Comparison of ENCODE assay signal across 23 cellular contexts in the genomic region with DNA sequence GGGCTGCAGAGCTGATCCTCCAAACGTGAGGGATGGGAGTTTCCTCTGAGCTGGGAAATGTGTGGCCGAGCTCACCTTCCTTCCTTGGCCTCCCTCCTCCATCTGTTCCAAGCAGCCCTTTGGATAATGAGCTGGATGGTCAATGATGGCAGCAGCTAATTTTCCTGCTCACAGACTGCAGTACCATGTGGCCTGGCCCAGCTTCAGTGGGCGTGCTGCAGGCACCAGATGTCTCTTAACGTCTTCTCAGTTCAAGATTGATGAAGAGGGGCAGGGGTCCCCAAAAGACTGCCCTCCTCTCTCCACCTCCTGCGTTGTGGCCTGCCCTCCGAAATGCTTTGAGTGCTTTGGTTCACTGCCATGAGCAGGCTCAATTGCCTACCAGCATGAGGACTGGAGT.
DNase-seq lines count a peak whose midpoint lies in the region; ATAC-seq, FAIRE-seq and TF ChIP-seq lines count a peak whose summit lies in the region.
"Had no signal": no experiment of that assay in that cellular context is flagged by ENCODE, and none has a peak within 500 bp of the region (broad histone marks: within the 10 kb centered on the region; RNA-seq: fewer than 3 reads in every experiment).

No MANE protein-coding gene starts in this region.

- no peak overlapping the region for H4K91ac ChIP-seq in H1 (replicated peaks; ENCODE audit: insufficient read length, low read length)
- no peak overlapping the region for H4K91ac ChIP-seq in trophoblast cell (ENCODE audit: low read depth, low read length)

- H3K36me3 ChIP-seq in GM23338 (ENCODE audit: insufficient read depth) (no peaks in the 10 kb centered on the region), H1 (ENCODE audit: control insufficient read depth in 2 of 4, insufficient read depth in 4 of 4, low read length in 3 of 4) (no peaks in the 10 kb centered on the region), trophoblast cell (ENCODE audit: control insufficient read depth in 1 of 2, insufficient read depth in 2 of 2, low read length in 2 of 2) (no peaks in the 10 kb centered on the region), suprapubic skin (no peaks in the 10 kb centered on the region)

- H2AK5ac ChIP-seq in H1 (ENCODE audit: low read depth, low read length) = no peak overlapping the region
- H2AK5ac ChIP-seq in trophoblast cell (ENCODE audit: low read length) = no peak overlapping the region

- H3K79me1 ChIP-seq in H1 (ENCODE audit: low read depth, low read length) (no peaks in the 10 kb centered on the region), trophoblast cell (ENCODE audit: low read length) (no peaks in the 10 kb centered on the region)

- TF ChIP-seq RAD21 in H1 (IDR thresholded peaks at IDR 0.05 in 1 of 2, conservative IDR thresholded peaks at IDR 0.05 in 1 of 2; ENCODE audit: low read depth in 2 of 2, low read length in 2 of 2) = no peak

- H3K27ac ChIP-seq in GM23338 (ENCODE audit: low read depth) = no peak overlapping the region
- H3K27ac ChIP-seq in H1 (ENCODE audit: low read depth, low read length) = no peak overlapping the region
- H3K27ac ChIP-seq in trophoblast cell (ENCODE audit: low read depth, low read length) = no peak overlapping the region
- no peak overlapping the region for H3K27ac ChIP-seq in suprapubic skin
- H3K27ac ChIP-seq: A549, KMS-11 had no signal

- H3K23ac ChIP-seq in H1 (ENCODE audit: insufficient read length) (no peak overlapping the region), trophoblast cell (ENCODE audit: low read length) (no peak overlapping the region)

- H4K12ac ChIP-seq in trophoblast cell (ENCODE audit: low read depth, low read length) = no peak overlapping the region

- ATAC-seq in GM23338 (no peak), HG03280 (IDR thresholded peaks at IDR 0.05; ENCODE audit: unreplicated experiment) (no peak)
- ATAC-seq: A549, Panc1 had no signal

- no peak overlapping the region for H4K5ac ChIP-seq in H1 (ENCODE audit: insufficient read length, low read depth, low read length)

- FAIRE-seq in H1 (lab: Jason Lieb, UNC) = no peak
- FAIRE-seq: A549, GM12891 had no signal

- 86% methylated on average over 6 of the region's 6 CpGs; no CpG with 5 or more reads in 1 of the 2 experiments for WGBS in H1 (ENCODE audit: extremely low coverage in 1 of 2, insufficient coverage in 1 of 2, insufficient read length in 1 of 2, insufficient replicate concordance in 2 of 2, low coverage in 1 of 2, low lambda C conversion rate in 2 of 2, missing lambda C conversion rate in 1 of 2), 2 experiments
- no CpG with 5 or more reads among the region's 6 CpGs for WGBS in trophoblast cell (ENCODE audit: extremely low coverage, insufficient coverage, insufficient read length)
- WGBS in suprapubic skin = 54% methylated on average over 6 of the region's 6 CpGs

- no peak overlapping the region for H3K4me3 Mint-ChIP-seq in GM23338
- H3K4me3 Mint-ChIP-seq: B cell had no signal

- H3K27ac Mint-ChIP-seq in GM23338 = no peak overlapping the region
- H3K27ac Mint-ChIP-seq: B cell had no signal

- H3K56ac ChIP-seq in H1 (replicated peaks; ENCODE audit: insufficient read length, low read depth, low read length) = no peak overlapping the region

- TF ChIP-seq EP300 in H1 (IDR thresholded peaks at IDR 0.05; ENCODE audit: borderline replicate concordance in 1 of 2, low read depth in 2 of 2, low read length in 2 of 2) (no peak), suprapubic skin (IDR thresholded peaks at IDR 0.05) (no peak)

- no peaks in the 10 kb centered on the region; the same call in 2 of the 3 replicates for H3K36me3 Mint-ChIP-seq in GM23338 (ENCODE audit: low read depth)

- H2AFZ ChIP-seq in GM23338 (peak overlapping the region; percentile 38; the same call in 1 of the 2 replicates), H1 (ENCODE audit: low read length) (no peak overlapping the region), trophoblast cell (ENCODE audit: insufficient read depth, low read length, poor library complexity) (no peak overlapping the region)

- no peak overlapping the region for H3K9ac ChIP-seq in H1 (replicated peaks in 1 of 4; ENCODE audit: extremely low read depth in 1 of 4, low read depth in 3 of 4, low read length in 3 of 4)
- H3K9ac ChIP-seq in trophoblast cell (ENCODE audit: low read length) = no peak overlapping the region
- H3K9ac ChIP-seq: KMS-11, SK-N-SH had no signal

- no peaks in the 10 kb centered on the region; the same call in 1 of the 2 replicates for H3K23me2 ChIP-seq in H1 (ENCODE audit: low read depth, low read length)

- H3K9me2 ChIP-seq in GM23338 (ENCODE audit: insufficient read depth) = no peaks in the 10 kb centered on the region
- H3K9me2 ChIP-seq: SK-N-SH had no signal

- H2BK120ac ChIP-seq in H1 (replicated peaks; ENCODE audit: low read depth, low read length) (no peak overlapping the region), trophoblast cell (ENCODE audit: insufficient read depth, low read length, poor library complexity) (no peak overlapping the region)

- H2BK20ac ChIP-seq in H1 (ENCODE audit: low read length) = no peak overlapping the region

- CTCF ChIA-PET in H1 (lab: Charles Lee; ENCODE audit: partially characterized antibody) = interaction anchor here (0.6 to 1.5 kb wide), 3 partner anchors 34 to 1043 kb away, joined by 3 to 4 read pairs (median 3); no protein-coding TSS in a partner anchor

- no peak overlapping the region for H3K4me3 ChIP-seq in GM23338
- no peak overlapping the region for H3K4me3 ChIP-seq in H1 (ENCODE audit: extremely low read depth in 1 of 4, insufficient read depth in 2 of 4, low read depth in 3 of 4, low read length in 4 of 4)
- H3K4me3 ChIP-seq in trophoblast cell (ENCODE audit: low read depth, low read length) = peak overlapping the region; percentile 11
- H3K4me3 ChIP-seq in suprapubic skin = no peak overlapping the region
- H3K4me3 ChIP-seq: A549 had no signal

- POLR2A ChIA-PET in H1 (lab: Charles Lee; ENCODE audit: partially characterized antibody) = interaction anchor here (1.4 kb wide), 1 partner anchor 551 kb away, joined by 3 read pairs; no protein-coding TSS in a partner anchor

- peaks cover 38% of the 10 kb centered on the region for H3F3A ChIP-seq in GM23338 (replicated peaks; ENCODE audit: low read depth)

- no peak overlapping the region for H3K14ac ChIP-seq in H1 (ENCODE audit: insufficient read length)
- H3K14ac ChIP-seq in trophoblast cell (ENCODE audit: low read length) = no peak overlapping the region

- 0 out of 3 replicates have a peak, but pooled peaks cover 3% of the 10 kb centered on the region for H3K9me3 Mint-ChIP-seq in GM23338

- H3K18ac ChIP-seq in H1 (ENCODE audit: extremely low read depth, low read length) (no peak overlapping the region), trophoblast cell (ENCODE audit: low read length) (no peak overlapping the region)

- no peak for TF ChIP-seq CTCF in GM23338 (conservative IDR thresholded peaks at IDR 0.05; ENCODE audit: low read depth in 2 of 2)
- no peak for TF ChIP-seq CTCF in H1 (IDR thresholded peaks at IDR 0.05; ENCODE audit: control extremely low read depth in 1 of 3, insufficient read depth in 1 of 3, low read depth in 1 of 3, low read length in 3 of 3)
- no peak for TF ChIP-seq CTCF in suprapubic skin (IDR thresholded peaks at IDR 0.05)

- H3K4me1 ChIP-seq in GM23338 (ENCODE audit: insufficient read depth) = peaks cover 47% of the 10 kb centered on the region
- peaks cover 8 to 22% (median 14%) of the 10 kb centered on the region in 4 experiments for H3K4me1 ChIP-seq in H1 (replicated peaks in 1 of 4; ENCODE audit: control insufficient read depth in 3 of 4, insufficient read depth in 4 of 4, low read length in 3 of 4)
- no peaks in the 10 kb centered on the region for H3K4me1 ChIP-seq in trophoblast cell (ENCODE audit: control insufficient read depth in 1 of 2, insufficient read depth in 2 of 2, low read length in 2 of 2)
- H3K4me1 ChIP-seq in suprapubic skin = no peaks in the 10 kb centered on the region
- H3K4me1 ChIP-seq: A549 had no signal

- H4K20me1 ChIP-seq in GM23338 (replicated peaks; ENCODE audit: insufficient read depth) = no peaks in the 10 kb centered on the region
- H4K20me1 ChIP-seq in H1 (replicated peaks in 1 of 2; ENCODE audit: control insufficient read depth in 1 of 2, insufficient read depth in 2 of 2, low read length in 2 of 2) = no peaks in the 10 kb centered on the region

- peak overlapping the region; percentile 36; the same call in 1 of the 2 replicates for H2BK15ac ChIP-seq in H1 (ENCODE audit: low read length)

- H3K9me3 ChIP-seq in H1 (ENCODE audit: insufficient read depth in 2 of 2, low read depth in 1 of 2, low read length in 1 of 2) = no peaks in the 10 kb centered on the region
- H3K9me3 ChIP-seq in trophoblast cell (ENCODE audit: insufficient read depth, low read depth, low read length) = peaks cover 2% of the 10 kb centered on the region
- no peaks in the 10 kb centered on the region for H3K9me3 ChIP-seq in suprapubic skin
- H3K9me3 ChIP-seq: A549, SK-N-SH had no signal

- H3K4me2 ChIP-seq in GM23338 = no peak overlapping the region
- H3K4me2 ChIP-seq in H1 (ENCODE audit: insufficient read depth in 1 of 2, low read depth in 2 of 2, low read length in 2 of 2) = no peak overlapping the region
- no peak overlapping the region for H3K4me2 ChIP-seq in trophoblast cell (ENCODE audit: low read length)
- H3K4me2 ChIP-seq: A549, KMS-11, SK-N-SH had no signal

- H3K4ac ChIP-seq in H1 (replicated peaks; ENCODE audit: insufficient read length, low read depth, low read length) = no peak overlapping the region
- H3K4ac ChIP-seq in trophoblast cell (ENCODE audit: low read depth, low read length) = no peak overlapping the region

- H3K4me1 Mint-ChIP-seq in GM23338 = peaks cover 57% of the 10 kb centered on the region
- H3K4me1 Mint-ChIP-seq: B cell had no signal

- no peak overlapping the region for H2BK5ac ChIP-seq in H1 (ENCODE audit: low read depth, low read length)
- H2BK5ac ChIP-seq in trophoblast cell (ENCODE audit: low read depth, low read length, poor library complexity) = no peak overlapping the region

- peaks cover 23% of the 10 kb centered on the region for H3K27me3 Mint-ChIP-seq in GM23338 (ENCODE audit: insufficient read depth, low read depth, poor library complexity)

- H2BK12ac ChIP-seq in H1 (ENCODE audit: low read depth, low read length) = no peak overlapping the region
- no peak overlapping the region for H2BK12ac ChIP-seq in trophoblast cell (ENCODE audit: low read length)

- no peak for DNase-seq in GM23338 (ENCODE audit: low spot score)
- DNase-seq in NCI-H2227 (lab: John Stamatoyannopoulos, UW; ENCODE audit: unreplicated experiment) = peak; percentile 63
- no peak for DNase-seq in H1 (ENCODE audit: low read depth in 1 of 2, low spot score in 2 of 2)
- DNase-seq in trophoblast cell = no peak
- no peak for DNase-seq in suprapubic skin (ENCODE audit: low spot score in 2 of 2)
- no peak for DNase-seq in NCI-H2107 (lab: John Stamatoyannopoulos, UW)
- DNase-seq in H4 (ENCODE audit: low spot score) = no peak
- DNase-seq: DMS79 treated with DMSO at 0.1 percent for 48 hours; GOT3; IMR-90; NCI-H1105; NCI-H2081 treated with DMSO at 0.1 percent for 48 hours; NCI-H226; NCI-H526 treated with DMSO at 0.1 percent for 48 hours; NK-92 treated with Interleukin-12 subunit alpha and Interleukin-12 subunit beta, amount 100 ng/mL, for 24 hours; SIG-M5; SK-N-SH had no signal

- H3K79me2 ChIP-seq in GM23338 (replicated peaks; ENCODE audit: insufficient read depth) = no peaks in the 10 kb centered on the region
- H3K79me2 ChIP-seq in H1 (ENCODE audit: control insufficient read depth in 1 of 2, insufficient read depth in 2 of 2, low read length in 2 of 2) = no peaks in the 10 kb centered on the region
- no peaks in the 10 kb centered on the region for H3K79me2 ChIP-seq in trophoblast cell (ENCODE audit: control insufficient read depth, insufficient read depth, low read length, poor library complexity)

- TF ChIP-seq POLR2A in H1 (IDR thresholded peaks at IDR 0.05; ENCODE audit: control extremely low read depth in 1 of 2, low read depth in 2 of 2, low read length in 2 of 2) (no peak), suprapubic skin (IDR thresholded peaks at IDR 0.05) (no peak)

- no peaks in the 10 kb centered on the region for H3K27me3 ChIP-seq in GM23338 (ENCODE audit: insufficient read depth)
- no peaks in the 10 kb centered on the region for H3K27me3 ChIP-seq in H1 (replicated peaks in 1 of 4; ENCODE audit: control insufficient read depth in 3 of 4, extremely low read depth in 1 of 4, insufficient read depth in 3 of 4, low read length in 3 of 4)
- H3K27me3 ChIP-seq in trophoblast cell (ENCODE audit: insufficient read depth, low read length) = no peaks in the 10 kb centered on the region
- peaks cover 71% of the 10 kb centered on the region for H3K27me3 ChIP-seq in suprapubic skin

- H4K8ac ChIP-seq in H1 (ENCODE audit: extremely low read depth, insufficient read depth, low read length) (no peak overlapping the region), trophoblast cell (ENCODE audit: low read depth, low read length) (no peak overlapping the region)
